ENCODE assay signal across 8 cellular contexts in the genomic region with DNA sequence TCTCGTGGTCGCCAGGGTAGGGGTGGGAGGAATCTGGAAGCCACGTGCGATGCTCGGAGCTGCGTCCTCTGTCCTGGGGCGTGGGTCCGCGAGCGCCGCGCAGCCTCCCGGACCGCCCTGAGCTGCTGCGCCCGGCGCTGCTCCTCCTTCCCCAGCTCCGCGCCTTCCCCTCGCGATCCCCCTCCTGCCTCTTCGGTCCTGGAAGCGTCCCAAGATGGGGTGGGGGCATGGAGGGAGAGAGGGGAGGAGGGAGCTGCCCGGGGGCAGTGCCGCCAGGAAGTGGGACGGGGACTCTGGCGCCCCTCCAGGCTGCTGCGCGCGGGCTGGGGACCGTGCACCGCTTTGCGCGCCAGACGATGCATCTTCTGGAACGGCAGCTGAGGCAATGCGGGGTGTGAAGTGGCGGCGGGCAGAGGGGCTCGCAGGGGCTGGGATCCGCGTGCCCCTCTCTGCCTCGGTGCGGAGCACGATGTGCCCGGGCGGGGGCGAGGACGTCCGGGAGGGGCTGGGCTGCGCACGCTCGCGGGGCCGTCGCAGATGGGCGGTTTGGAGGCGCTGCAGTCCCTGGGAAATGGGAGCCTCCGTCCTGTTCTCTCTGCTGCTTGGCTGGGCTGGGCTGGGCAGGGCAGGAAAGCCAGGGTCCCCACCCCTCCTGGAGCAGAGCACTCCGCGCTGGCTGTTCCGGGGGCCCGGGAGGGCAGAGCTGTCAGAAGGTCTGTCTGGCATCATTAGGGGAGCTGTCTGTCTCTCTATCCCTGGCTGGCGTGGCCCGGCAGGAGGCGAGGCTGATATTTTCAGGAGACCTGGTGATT.
DNase-seq lines count a peak whose midpoint lies in the region; ATAC-seq and TF ChIP-seq lines count a peak whose summit lies in the region.

No MANE protein-coding gene starts in this region.

- H3K36me3 Mint-ChIP-seq in MCF 10A (ENCODE audit: insufficient read depth, unreplicated experiment): peaks cover 7% of the 10 kb centered on the region
- H3K36me3 Mint-ChIP-seq in activated CD8-positive, alpha-beta T cell treated with anti-CD3 and anti-CD28 coated beads, Interleukin-2, amount 10 ng/mL, durations not matched to agents 7 days and 5 days (ENCODE audit: low read depth): no peaks in the 10 kb centered on the region

- TF ChIP-seq CTCF in breast epithelium (IDR thresholded peaks at IDR 0.05): no peak
- TF ChIP-seq CTCF in MCF 10A (IDR thresholded peaks at IDR 0.05; ENCODE audit: unreplicated experiment): no peak

- peaks cover 0 to 10% of the 10 kb centered on the region in 2 donors for H3K27me3 ChIP-seq in breast epithelium

- no peak overlapping the region for H3K4me3 Mint-ChIP-seq in MCF 10A (ENCODE audit: unreplicated experiment)
- peak overlapping the region; percentile 43 for H3K4me3 Mint-ChIP-seq in activated CD8-positive, alpha-beta T cell treated with anti-CD3 and anti-CD28 coated beads, Interleukin-2, amount 10 ng/mL, durations not matched to agents 7 days and 5 days

- CTCF ChIA-PET in MCF 10A (lab: Yijun Ruan, JAX): no interaction called here
- CTCF ChIA-PET in activated CD8-positive, alpha-beta T cell treated with anti-CD3 and anti-CD28 coated beads, Interleukin-2, amount 10 ng/mL, durations not matched to agents 7 days and 5 days (lab: Charles Lee): interaction anchor here (0.7 to 1.2 kb wide), 2 partner anchors 14 to 16 kb away, joined by 3 read pairs; no protein-coding TSS in a partner anchor

- no peaks in the 10 kb centered on the region for H3K9me3 ChIP-seq in breast epithelium

- peaks cover 0 to 11% of the 10 kb centered on the region in 2 donors for H3K4me1 ChIP-seq in breast epithelium

- H3K4me3 ChIP-seq in breast epithelium: peak overlapping the region; percentile 13 to 64 (median 47)

- no peaks in the 10 kb centered on the region for H3K4me1 Mint-ChIP-seq in MCF 10A (ENCODE audit: insufficient read depth, unreplicated experiment)
- H3K4me1 Mint-ChIP-seq in activated CD8-positive, alpha-beta T cell treated with anti-CD3 and anti-CD28 coated beads, Interleukin-2, amount 10 ng/mL, durations not matched to agents 7 days and 5 days (ENCODE audit: low read depth): peaks cover 3% of the 10 kb centered on the region

- H3K36me3 ChIP-seq in breast epithelium: no peaks in the 10 kb centered on the region

- peak; percentile 67 for ATAC-seq in activated CD8-positive, alpha-beta T cell treated with anti-CD3 and anti-CD28 coated beads, Interleukin-2, amount 10 ng/mL, durations not matched to agents 7 days and 5 days
- peak; percentile 50 for ATAC-seq in left ventricle myocardium superior
- no peak for ATAC-seq in HG02678 (IDR thresholded peaks at IDR 0.05; ENCODE audit: unreplicated experiment)
- no peak for ATAC-seq in GM21447 (IDR thresholded peaks at IDR 0.05; ENCODE audit: unreplicated experiment)

- H3K27me3 Mint-ChIP-seq in MCF 10A (ENCODE audit: insufficient read depth, unreplicated experiment): no peaks in the 10 kb centered on the region
- H3K27me3 Mint-ChIP-seq in activated CD8-positive, alpha-beta T cell treated with anti-CD3 and anti-CD28 coated beads, Interleukin-2, amount 10 ng/mL, durations not matched to agents 7 days and 5 days (ENCODE audit: low read depth): peaks cover 37% of the 10 kb centered on the region

- no peak for DNase-seq in breast epithelium (ENCODE audit: low spot score in 2 of 2)
- DNase-seq in MCF 10A (ENCODE audit: unreplicated experiment): no peak
- peak; percentile 36 for DNase-seq in activated CD8-positive, alpha-beta T cell treated with anti-CD3 and anti-CD28 coated beads, Interleukin-2, amount 10 ng/mL, durations not matched to agents 7 days and 5 days
- DNase-seq in left ventricle myocardium superior: peak; percentile 52
- peak; percentile 13 for DNase-seq in stimulated activated CD8-positive, alpha-beta memory T cell treated with anti-CD3 and anti-CD28 coated beads, Interleukin-15, amount 100 ng/mL, for 24 hours (ENCODE audit: low read depth)
- DNase-seq in HUDEP-2 (lab: John Stamatoyannopoulos, UW; ENCODE audit: unreplicated experiment in 76 of 76): no peak

- POLR2A ChIA-PET in MCF 10A (lab: Yijun Ruan, JAX): no interaction called here
- POLR2A ChIA-PET in activated CD8-positive, alpha-beta T cell treated with anti-CD3 and anti-CD28 coated beads, Interleukin-2, amount 10 ng/mL, durations not matched to agents 7 days and 5 days (lab: Charles Lee): interaction anchor here (0.5 kb wide), 1 partner anchor 540 kb away, joined by 3 read pairs; no protein-coding TSS in a partner anchor

- BruUV-seq in MCF 10A (replicated peaks; lab: Mats Ljungman, UMichigan): no TSS peak

- TF ChIP-seq POLR2A in breast epithelium (IDR thresholded peaks at IDR 0.05): no peak

- no peaks in the 10 kb centered on the region for H3K9me3 Mint-ChIP-seq in MCF 10A (ENCODE audit: unreplicated experiment)
- no peaks in the 10 kb centered on the region for H3K9me3 Mint-ChIP-seq in activated CD8-positive, alpha-beta T cell treated with anti-CD3 and anti-CD28 coated beads, Interleukin-2, amount 10 ng/mL, durations not matched to agents 7 days and 5 days (ENCODE audit: insufficient read depth)

- intact Hi-C loops in breast epithelium (cut with DNase I; ENCODE audit: low total_unique reads): no loop called here
- intact Hi-C loops in MCF 10A (cut with micrococcal nuclease): no loop called here
- intact Hi-C loops in left ventricle myocardium superior (cut with micrococcal nuclease): no loop called here

- H3K27ac ChIP-seq in breast epithelium: no peak overlapping the region

- no peak overlapping the region for H3K27ac Mint-ChIP-seq in MCF 10A (ENCODE audit: low read depth, unreplicated experiment)
- no peak overlapping the region for H3K27ac Mint-ChIP-seq in activated CD8-positive, alpha-beta T cell treated with anti-CD3 and anti-CD28 coated beads, Interleukin-2, amount 10 ng/mL, durations not matched to agents 7 days and 5 days

Comparison
In these comparisons a context has a peak if more than half of its experiments do, and no peak if none do; other contexts are left out.
1. DNase-seq: peak in activated CD8-positive, alpha-beta T cell treated with anti-CD3 and anti-CD28 coated beads, Interleukin-2, amount 10 ng/mL, durations not matched to agents 7 days and 5 days (single experiment), left ventricle myocardium superior (single experiment) and stimulated activated CD8-positive, alpha-beta memory T cell treated with anti-CD3 and anti-CD28 coated beads, Interleukin-15, amount 100 ng/mL, for 24 hours (single experiment); none in breast epithelium (0 of 2), MCF 10A (single experiment) and HUDEP-2 (0 of 76).
2. ATAC-seq: peak in activated CD8-positive, alpha-beta T cell treated with anti-CD3 and anti-CD28 coated beads, Interleukin-2, amount 10 ng/mL, durations not matched to agents 7 days and 5 days (single experiment) and left ventricle myocardium superior (single experiment); none in HG02678 (single experiment) and GM21447 (single experiment).